In genomic region chr19:18520848-18521691, GRCh38 we compare ENCODE assay signal across 7 cellular contexts.
DNase-seq lines count a peak whose midpoint lies in the region; ATAC-seq and TF ChIP-seq lines count a peak whose summit lies in the region.

No MANE protein-coding gene starts in this region.

- DNase-seq in RWPE2 (ENCODE audit: low spot score) (no peak), choroid plexus epithelial cell (ENCODE audit: low read depth) (no peak), medulla oblongata (ENCODE audit: extremely low spot score) (peak; percentile 47), tibial artery (peak in 1 of 2 donors; percentile 59), SKM-1 treated with dmso at 0.1 percent for 144 hours (lab: John Stamatoyannopoulos, UW; ENCODE audit: unreplicated experiment) (no peak), retina (no peak)

- ATAC-seq in GM21447 (IDR thresholded peaks at IDR 0.05; ENCODE audit: unreplicated experiment) (peak; percentile 19), RWPE2 (ENCODE audit: low read depth) (no peak)

- H3K4me3 ChIP-seq in RWPE2 (ENCODE audit: severe bottlenecking), result peak overlapping the region; percentile 95
- H3K4me3 ChIP-seq in choroid plexus epithelial cell (ENCODE audit: low read depth, low read length), result peak overlapping the region; percentile 99
- peak overlapping the region; percentile 94 to 98 for H3K4me3 ChIP-seq in tibial artery

- H3K27me3 ChIP-seq in RWPE2 (ENCODE audit: insufficient read depth, poor library complexity, severe bottlenecking) (no peaks in the 10 kb centered on the region), tibial artery (no peaks in the 10 kb centered on the region)

- no peak for TF ChIP-seq CTCF in RWPE2 (IDR thresholded peaks at IDR 0.05; ENCODE audit: poor library complexity, severe bottlenecking)
- TF ChIP-seq CTCF in choroid plexus epithelial cell (conservative IDR thresholded peaks at IDR 0.05; ENCODE audit: low read depth, low read length), result peak; percentile 4
- TF ChIP-seq CTCF in tibial artery (IDR thresholded peaks at IDR 0.05), result no peak

- H3K4me1 ChIP-seq in RWPE2 (ENCODE audit: insufficient read depth, poor library complexity, severe bottlenecking) (peaks cover 11% of the 10 kb centered on the region), tibial artery (peaks cover 0 to 26% (median 13%) of the 10 kb centered on the region in 4 donors)

- H3K9me3 ChIP-seq in RWPE2 (ENCODE audit: severe bottlenecking) (no peaks in the 10 kb centered on the region), tibial artery (no peaks in the 10 kb centered on the region)

- H3K27ac ChIP-seq in RWPE2 (ENCODE audit: poor library complexity, severe bottlenecking), result peak overlapping the region; percentile 91
- H3K27ac ChIP-seq in tibial artery, result peak overlapping the region; percentile 95 to 99

- intact Hi-C loops in tibial artery (cut with DNase I; ENCODE audit: low total_unique reads), result loop anchor here (5.0 kb wide), 1 partner anchor 54 kb away; no protein-coding TSS in a partner anchor

- H3K36me3 ChIP-seq in RWPE2 (ENCODE audit: low read depth) (peaks cover 3% of the 10 kb centered on the region; the same call in 1 of the 2 replicates), tibial artery (no peaks in the 10 kb centered on the region)
